Comparison of ENCODE assay signal across 18 cellular contexts in genomic region chr10:53952698-53953097, GRCh38.
A peak's percentile ranks its signal among the peaks of the same experiment; 100 is the strongest.
DNase-seq lines count a peak whose midpoint lies in the region; ATAC-seq, FAIRE-seq and TF ChIP-seq lines count a peak whose summit lies in the region.
"Had no signal": no experiment of that assay in that cellular context is flagged by ENCODE, and none has a peak within 500 bp of the region (broad histone marks: within the 10 kb centered on the region; RNA-seq: fewer than 3 reads in every experiment).

No MANE protein-coding gene starts in this region.

- no peak overlapping the region for H4K8ac ChIP-seq in neuronal stem cell (ENCODE audit: low read depth, low read length)

- H3K79me1 ChIP-seq in neuronal stem cell (ENCODE audit: low read depth, low read length) = no peaks in the 10 kb centered on the region

- H3K27me3 ChIP-seq in neuronal stem cell (ENCODE audit: control insufficient read depth in 3 of 3, insufficient read depth in 3 of 3, low read depth in 1 of 3, low read length in 3 of 3) (no peaks in the 10 kb centered on the region), aorta (ENCODE audit: control insufficient read depth in 1 of 2, insufficient read depth in 2 of 2, low read length in 1 of 2) (no peaks in the 10 kb centered on the region)
- H3K27me3 ChIP-seq: BE2C had no signal

- no peaks in the 10 kb centered on the region for H3K9me3 ChIP-seq in kidney (ENCODE audit: control insufficient read depth in 1 of 2, low read length in 2 of 2)
- H3K9me3 ChIP-seq in neuronal stem cell (replicated peaks in 1 of 2; ENCODE audit: control insufficient read depth in 2 of 2, insufficient read depth in 1 of 2, low read depth in 1 of 2, low read length in 2 of 2) = peaks cover 3 to 5% of the 10 kb centered on the region in 2 donors
- no peaks in the 10 kb centered on the region for H3K9me3 ChIP-seq in aorta (ENCODE audit: control insufficient read depth, low read length)
- H3K9me3 ChIP-seq: BE2C, HAP-1 had no signal

- peak overlapping the region; percentile 33 for H3K18ac ChIP-seq in neuronal stem cell (ENCODE audit: low read length)

- H3K4me1 ChIP-seq in kidney (ENCODE audit: control insufficient read depth in 1 of 2, insufficient read depth in 1 of 2, low read depth in 1 of 2, low read length in 2 of 2) (no peaks in the 10 kb centered on the region), neuronal stem cell (ENCODE audit: control insufficient read depth in 2 of 2, insufficient read depth in 1 of 2, low read depth in 1 of 2, low read length in 2 of 2) (no peaks in the 10 kb centered on the region), aorta (ENCODE audit: control insufficient read depth in 1 of 2, insufficient read depth in 2 of 2, low read length in 2 of 2) (no peaks in the 10 kb centered on the region)
- H3K4me1 ChIP-seq: BE2C, Caco-2, HAP-1 had no signal

- no peak overlapping the region for H2BK120ac ChIP-seq in neuronal stem cell (ENCODE audit: low read depth, low read length)

- H3K14ac ChIP-seq in neuronal stem cell (ENCODE audit: low read length) = no peak overlapping the region

- no peak overlapping the region for H2AFZ ChIP-seq in neuronal stem cell (ENCODE audit: low read length)
- H2AFZ ChIP-seq: GM23248 had no signal

- H2BK12ac ChIP-seq in neuronal stem cell (ENCODE audit: low read length) = no peak overlapping the region

- H3K27ac ChIP-seq in kidney (ENCODE audit: low read depth in 2 of 2, low read length in 2 of 2) (no peak overlapping the region), neuronal stem cell (replicated peaks; ENCODE audit: low read length) (no peak overlapping the region), aorta (ENCODE audit: low read depth in 1 of 2, low read length in 2 of 2) (no peak overlapping the region)
- H3K27ac ChIP-seq: GM23248 had no signal

- no peak for TF ChIP-seq CTCF in kidney (IDR thresholded peaks at IDR 0.05; ENCODE audit: borderline replicate concordance, extremely low read depth, insufficient read depth)
- no peak for TF ChIP-seq CTCF in HFFc6 (IDR thresholded peaks at IDR 0.05)

- no peak overlapping the region for H3K23ac ChIP-seq in neuronal stem cell (ENCODE audit: low read depth, low read length, poor library complexity)

- no peak overlapping the region for H2BK5ac ChIP-seq in neuronal stem cell (ENCODE audit: low read length)

- no peaks in the 10 kb centered on the region for H3K36me3 Mint-ChIP-seq in HFFc6 (ENCODE audit: low read depth)

- H3K36me3 ChIP-seq in kidney (ENCODE audit: control insufficient read depth in 1 of 2, insufficient read depth in 2 of 2, low read length in 2 of 2) (no peaks in the 10 kb centered on the region), neuronal stem cell (replicated peaks in 1 of 2; ENCODE audit: control insufficient read depth in 2 of 2, insufficient read depth in 2 of 2, low read length in 2 of 2) (no peaks in the 10 kb centered on the region), aorta (ENCODE audit: control insufficient read depth in 1 of 2, insufficient read depth in 2 of 2, low read length in 1 of 2) (no peaks in the 10 kb centered on the region)
- H3K36me3 ChIP-seq: BE2C, HAP-1 had no signal

- intact Hi-C loops in kidney (cut with DNase I) (no loop called here), aorta (cut with DNase I) (no loop called here)

- H3K9me3 Mint-ChIP-seq in HFFc6 = peaks cover 10% of the 10 kb centered on the region

- no peak overlapping the region for H3K4me3 Mint-ChIP-seq in HFFc6
- H3K4me3 Mint-ChIP-seq: CD4-positive, alpha-beta T cell had no signal

- H4K91ac ChIP-seq in neuronal stem cell (ENCODE audit: low read depth, low read length, poor library complexity) = no peak overlapping the region

- no peak for FAIRE-seq in kidney (lab: Jason Lieb, UNC)
- FAIRE-seq: GM12892, GM18507 had no signal

- no CpG with 5 or more reads among the region's 2 CpGs for WGBS in neuronal stem cell (ENCODE audit: extremely low coverage in 2 of 2, insufficient read length in 2 of 2, insufficient replicate concordance in 1 of 2), 2 donors
- WGBS in aorta, 2 donors = 68 to 86% methylated on average over 2 of the region's 2 CpGs

- no peaks in the 10 kb centered on the region for H3K27me3 Mint-ChIP-seq in HFFc6 (ENCODE audit: insufficient read depth)
- H3K27me3 Mint-ChIP-seq: CD4-positive, alpha-beta T cell had no signal

- H2AK5ac ChIP-seq in neuronal stem cell (ENCODE audit: low read depth, low read length) = no peak overlapping the region

- H3K27ac Mint-ChIP-seq in HFFc6 = no peak overlapping the region
- H3K27ac Mint-ChIP-seq: CD4-positive, alpha-beta T cell had no signal

- H3K4me3 ChIP-seq in kidney (ENCODE audit: low read length in 2 of 2) = no peak overlapping the region
- no peak overlapping the region for H3K4me3 ChIP-seq in neuronal stem cell (ENCODE audit: low read length in 2 of 2)
- no peak overlapping the region for H3K4me3 ChIP-seq in aorta (ENCODE audit: low read length in 2 of 2)
- H3K4me3 ChIP-seq: GM23248, HAP-1 had no signal

- no peaks in the 10 kb centered on the region for H3K4me1 Mint-ChIP-seq in HFFc6 (ENCODE audit: low read depth)

- H3K9ac ChIP-seq in kidney (ENCODE audit: low read length in 2 of 2) (no peak overlapping the region), neuronal stem cell (ENCODE audit: low read depth, low read length, poor library complexity) (no peak overlapping the region)
- H3K9ac ChIP-seq: GM23248 had no signal

- H3K4me2 ChIP-seq in neuronal stem cell (ENCODE audit: insufficient read depth, low read length, poor library complexity, severe bottlenecking) = no peak overlapping the region

- DNase-seq in NCI-H748 (lab: John Stamatoyannopoulos, UW; ENCODE audit: unreplicated experiment) = peak; percentile 22
- no peak for DNase-seq in NCI-H748 treated with DMSO at 0.1 percent for 48 hours (lab: John Stamatoyannopoulos, UW)
- DNase-seq in kidney = peak; percentile 63
- DNase-seq in neuronal stem cell (ENCODE audit: low spot score) = no peak
- DNase-seq in aorta = peak in 1 of 2 donors; percentile 72
- DNase-seq in HFFc6 = no peak
- DNase-seq in NCI-H1048 (lab: John Stamatoyannopoulos, UW) = no peak
- DNase-seq: BE2C, C1 segment of cervical spinal cord, DMS153, DMS79, GDM1, GM23248 had no signal

- peak; percentile 33 for ATAC-seq in aorta (ENCODE audit: low FRiP score)

- no peak overlapping the region for H2BK15ac ChIP-seq in neuronal stem cell (ENCODE audit: low read length)

- H3K4ac ChIP-seq in neuronal stem cell (ENCODE audit: low read length) = no peak overlapping the region

Comparison
In these comparisons a context has a peak if more than half of its experiments do, and no peak if none do; other contexts are left out.
1. DNase-seq: peak in NCI-H748 (single experiment) and kidney (single experiment); none in NCI-H748 treated with DMSO at 0.1 percent for 48 hours (single experiment), neuronal stem cell (single experiment), HFFc6 (single experiment) and NCI-H1048 (single experiment).